17 cellular contexts compared by ENCODE assay signal in the genomic region with DNA sequence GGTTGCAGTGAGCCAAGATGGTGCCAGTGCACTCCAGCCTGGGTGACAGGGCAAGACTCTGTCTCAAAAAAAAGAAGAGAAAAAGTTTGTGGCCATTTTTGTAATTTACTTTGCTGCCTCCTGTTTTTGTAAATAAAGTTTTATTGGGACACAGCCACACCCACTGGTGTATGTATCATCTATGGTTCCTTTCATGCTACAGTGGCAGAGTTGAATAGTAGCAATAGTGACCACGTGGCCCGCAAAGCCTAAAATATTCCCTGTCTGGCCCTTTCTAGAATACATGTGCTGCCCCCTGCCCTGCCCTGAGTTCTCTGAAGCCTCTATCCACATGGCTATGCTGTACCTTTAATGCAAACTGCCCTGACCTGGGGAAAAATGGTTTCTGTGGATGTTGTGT.
DNase-seq lines count a peak whose midpoint lies in the region; ATAC-seq and TF ChIP-seq lines count a peak whose summit lies in the region.
"Had no signal": no experiment of that assay in that cellular context is flagged by ENCODE, and none has a peak within 500 bp of the region (broad histone marks: within the 10 kb centered on the region; RNA-seq: fewer than 3 reads in every experiment).

No MANE protein-coding gene starts in this region.

- BruUV-seq in PC-3 (replicated peaks; lab: Mats Ljungman, UMichigan) = no TSS peak

- no peaks in the 10 kb centered on the region for H3K9me3 ChIP-seq in PC-3 (ENCODE audit: low read length)
- no peaks in the 10 kb centered on the region for H3K9me3 ChIP-seq in left ventricle myocardium inferior (replicated peaks)
- H3K9me3 ChIP-seq: BLaER1, Caco-2 had no signal

- intact Hi-C loops in PC-3 (cut with micrococcal nuclease) (no loop called here), left ventricle myocardium inferior (cut with micrococcal nuclease) (no loop called here)

- no peak overlapping the region for H3K4me3 Mint-ChIP-seq in GM23338
- H3K4me3 Mint-ChIP-seq: B cell; CD4-positive, CD25-positive, alpha-beta regulatory T cell; CD8-positive, alpha-beta T cell; H9 had no signal

- H3K36me3 Mint-ChIP-seq in GM23338 (ENCODE audit: low read depth) = no peaks in the 10 kb centered on the region
- H3K36me3 Mint-ChIP-seq: CD4-positive, CD25-positive, alpha-beta regulatory T cell; CD8-positive, alpha-beta T cell had no signal

- H3K4me3 ChIP-seq in GM23338 = no peak overlapping the region
- H3K4me3 ChIP-seq in PC-3 (ENCODE audit: low read length) = no peak overlapping the region
- H3K4me3 ChIP-seq in left ventricle myocardium inferior = no peak overlapping the region
- H3K4me3 ChIP-seq: BLaER1, GM23248 had no signal

- H3K27ac Mint-ChIP-seq in GM23338 = no peak overlapping the region
- H3K27ac Mint-ChIP-seq: B cell; CD4-positive, CD25-positive, alpha-beta regulatory T cell; CD8-positive, alpha-beta T cell; H9 had no signal

- H3K9me2 ChIP-seq in GM23338 (ENCODE audit: insufficient read depth) (no peaks in the 10 kb centered on the region), PC-3 (replicated peaks; ENCODE audit: low read length) (no peaks in the 10 kb centered on the region)

- POLR2A ChIA-PET in PC-3 (lab: Charles Lee; ENCODE audit: unreplicated experiment) = no interaction called here

- H3K4me1 ChIP-seq in GM23338 (ENCODE audit: insufficient read depth) (no peaks in the 10 kb centered on the region), PC-3 (ENCODE audit: insufficient read depth, low read length) (no peaks in the 10 kb centered on the region), left ventricle myocardium inferior (no peaks in the 10 kb centered on the region)
- H3K4me1 ChIP-seq: BLaER1, Caco-2 had no signal

- H3K36me3 ChIP-seq in GM23338 (ENCODE audit: insufficient read depth) (no peaks in the 10 kb centered on the region), PC-3 (ENCODE audit: low read depth, low read length) (no peaks in the 10 kb centered on the region), left ventricle myocardium inferior (no peaks in the 10 kb centered on the region)
- H3K36me3 ChIP-seq: BLaER1 had no signal

- ATAC-seq in GM23338 = no peak
- no peak for ATAC-seq in PC-3
- peak; percentile 64 for ATAC-seq in esophagus mucosa
- no peak for ATAC-seq in HG02840 (IDR thresholded peaks at IDR 0.05; ENCODE audit: low FRiP score, unreplicated experiment)
- ATAC-seq: CD8-positive, alpha-beta T cell; HCT116 had no signal

- H3K27me3 ChIP-seq in GM23338 (ENCODE audit: insufficient read depth) (no peaks in the 10 kb centered on the region), PC-3 (ENCODE audit: low read length) (no peaks in the 10 kb centered on the region), left ventricle myocardium inferior (ENCODE audit: low read depth) (no peaks in the 10 kb centered on the region)
- H3K27me3 ChIP-seq: BLaER1 had no signal

- H3K79me2 ChIP-seq in GM23338 (replicated peaks; ENCODE audit: insufficient read depth) (no peaks in the 10 kb centered on the region), PC-3 (ENCODE audit: low read length) (no peaks in the 10 kb centered on the region)

- H3K4me1 Mint-ChIP-seq in GM23338 = peaks cover 4% of the 10 kb centered on the region; the same call in 2 of the 3 replicates
- H3K4me1 Mint-ChIP-seq: B cell; CD4-positive, CD25-positive, alpha-beta regulatory T cell had no signal

- no peaks in the 10 kb centered on the region for H4K20me1 ChIP-seq in GM23338 (replicated peaks; ENCODE audit: insufficient read depth)
- no peaks in the 10 kb centered on the region for H4K20me1 ChIP-seq in PC-3 (ENCODE audit: low read length)
- H4K20me1 ChIP-seq: BLaER1 had no signal

- peaks cover 2% of the 10 kb centered on the region for H3K27me3 Mint-ChIP-seq in GM23338 (ENCODE audit: insufficient read depth, low read depth, poor library complexity)

- H3K4me2 ChIP-seq in GM23338 = no peak overlapping the region
- no peak overlapping the region for H3K4me2 ChIP-seq in PC-3 (ENCODE audit: low read length)
- H3K4me2 ChIP-seq: BLaER1 had no signal

- CTCF ChIA-PET in PC-3 (lab: Charles Lee) = no interaction called here

- no peak overlapping the region for H3K27ac ChIP-seq in GM23338 (ENCODE audit: low read depth)
- H3K27ac ChIP-seq in PC-3 (ENCODE audit: low read length) = no peak overlapping the region
- no peak overlapping the region for H3K27ac ChIP-seq in left ventricle myocardium inferior (replicated peaks)
- H3K27ac ChIP-seq in caudate nucleus (ENCODE audit: low read depth, low read length) = no peak overlapping the region
- H3K27ac ChIP-seq: BLaER1, C4-2B, GM23248 had no signal

- TF ChIP-seq CTCF in GM23338 (conservative IDR thresholded peaks at IDR 0.05; ENCODE audit: low read depth in 2 of 2) = no peak
- no peak for TF ChIP-seq CTCF in PC-3 (conservative IDR thresholded peaks at IDR 0.05; ENCODE audit: low read depth, low read length)
- TF ChIP-seq CTCF in left ventricle myocardium inferior (IDR thresholded peaks at IDR 0.05; ENCODE audit: borderline replicate concordance) = no peak

- DNase-seq in GM23338 (ENCODE audit: low spot score) = no peak
- DNase-seq in PC-3 = peak; percentile 6
- DNase-seq in left ventricle myocardium inferior = no peak
- no peak for DNase-seq in caudate nucleus (lab: John Stamatoyannopoulos, UW)
- DNase-seq: Caco-2; CD4-positive, CD25-positive, alpha-beta regulatory T cell; CD8-positive, alpha-beta T cell; DMS153; DND-41; GM23248; H9 had no signal

- H3K9ac ChIP-seq in PC-3 (ENCODE audit: low read length) = no peak overlapping the region
- H3K9ac ChIP-seq: BLaER1, GM23248 had no signal

- H2AFZ ChIP-seq in GM23338 (peak overlapping the region; percentile 52), PC-3 (ENCODE audit: low read length) (no peak overlapping the region)
- H2AFZ ChIP-seq: GM23248 had no signal

- H3K9me3 Mint-ChIP-seq in GM23338 = no peaks in the 10 kb centered on the region
- H3K9me3 Mint-ChIP-seq: CD8-positive, alpha-beta T cell; H9 had no signal

- no peaks in the 10 kb centered on the region for H3F3A ChIP-seq in GM23338 (replicated peaks; ENCODE audit: low read depth)
- H3F3A ChIP-seq in PC-3 (ENCODE audit: low read length, unreplicated experiment) = no peaks in the 10 kb centered on the region

TF ChIP-seq in GM23338, 12 proteins besides CTCF, POLR2A, EP300 and RAD21 (continues in another document):
- TF ChIP-seq, protein P1, sequence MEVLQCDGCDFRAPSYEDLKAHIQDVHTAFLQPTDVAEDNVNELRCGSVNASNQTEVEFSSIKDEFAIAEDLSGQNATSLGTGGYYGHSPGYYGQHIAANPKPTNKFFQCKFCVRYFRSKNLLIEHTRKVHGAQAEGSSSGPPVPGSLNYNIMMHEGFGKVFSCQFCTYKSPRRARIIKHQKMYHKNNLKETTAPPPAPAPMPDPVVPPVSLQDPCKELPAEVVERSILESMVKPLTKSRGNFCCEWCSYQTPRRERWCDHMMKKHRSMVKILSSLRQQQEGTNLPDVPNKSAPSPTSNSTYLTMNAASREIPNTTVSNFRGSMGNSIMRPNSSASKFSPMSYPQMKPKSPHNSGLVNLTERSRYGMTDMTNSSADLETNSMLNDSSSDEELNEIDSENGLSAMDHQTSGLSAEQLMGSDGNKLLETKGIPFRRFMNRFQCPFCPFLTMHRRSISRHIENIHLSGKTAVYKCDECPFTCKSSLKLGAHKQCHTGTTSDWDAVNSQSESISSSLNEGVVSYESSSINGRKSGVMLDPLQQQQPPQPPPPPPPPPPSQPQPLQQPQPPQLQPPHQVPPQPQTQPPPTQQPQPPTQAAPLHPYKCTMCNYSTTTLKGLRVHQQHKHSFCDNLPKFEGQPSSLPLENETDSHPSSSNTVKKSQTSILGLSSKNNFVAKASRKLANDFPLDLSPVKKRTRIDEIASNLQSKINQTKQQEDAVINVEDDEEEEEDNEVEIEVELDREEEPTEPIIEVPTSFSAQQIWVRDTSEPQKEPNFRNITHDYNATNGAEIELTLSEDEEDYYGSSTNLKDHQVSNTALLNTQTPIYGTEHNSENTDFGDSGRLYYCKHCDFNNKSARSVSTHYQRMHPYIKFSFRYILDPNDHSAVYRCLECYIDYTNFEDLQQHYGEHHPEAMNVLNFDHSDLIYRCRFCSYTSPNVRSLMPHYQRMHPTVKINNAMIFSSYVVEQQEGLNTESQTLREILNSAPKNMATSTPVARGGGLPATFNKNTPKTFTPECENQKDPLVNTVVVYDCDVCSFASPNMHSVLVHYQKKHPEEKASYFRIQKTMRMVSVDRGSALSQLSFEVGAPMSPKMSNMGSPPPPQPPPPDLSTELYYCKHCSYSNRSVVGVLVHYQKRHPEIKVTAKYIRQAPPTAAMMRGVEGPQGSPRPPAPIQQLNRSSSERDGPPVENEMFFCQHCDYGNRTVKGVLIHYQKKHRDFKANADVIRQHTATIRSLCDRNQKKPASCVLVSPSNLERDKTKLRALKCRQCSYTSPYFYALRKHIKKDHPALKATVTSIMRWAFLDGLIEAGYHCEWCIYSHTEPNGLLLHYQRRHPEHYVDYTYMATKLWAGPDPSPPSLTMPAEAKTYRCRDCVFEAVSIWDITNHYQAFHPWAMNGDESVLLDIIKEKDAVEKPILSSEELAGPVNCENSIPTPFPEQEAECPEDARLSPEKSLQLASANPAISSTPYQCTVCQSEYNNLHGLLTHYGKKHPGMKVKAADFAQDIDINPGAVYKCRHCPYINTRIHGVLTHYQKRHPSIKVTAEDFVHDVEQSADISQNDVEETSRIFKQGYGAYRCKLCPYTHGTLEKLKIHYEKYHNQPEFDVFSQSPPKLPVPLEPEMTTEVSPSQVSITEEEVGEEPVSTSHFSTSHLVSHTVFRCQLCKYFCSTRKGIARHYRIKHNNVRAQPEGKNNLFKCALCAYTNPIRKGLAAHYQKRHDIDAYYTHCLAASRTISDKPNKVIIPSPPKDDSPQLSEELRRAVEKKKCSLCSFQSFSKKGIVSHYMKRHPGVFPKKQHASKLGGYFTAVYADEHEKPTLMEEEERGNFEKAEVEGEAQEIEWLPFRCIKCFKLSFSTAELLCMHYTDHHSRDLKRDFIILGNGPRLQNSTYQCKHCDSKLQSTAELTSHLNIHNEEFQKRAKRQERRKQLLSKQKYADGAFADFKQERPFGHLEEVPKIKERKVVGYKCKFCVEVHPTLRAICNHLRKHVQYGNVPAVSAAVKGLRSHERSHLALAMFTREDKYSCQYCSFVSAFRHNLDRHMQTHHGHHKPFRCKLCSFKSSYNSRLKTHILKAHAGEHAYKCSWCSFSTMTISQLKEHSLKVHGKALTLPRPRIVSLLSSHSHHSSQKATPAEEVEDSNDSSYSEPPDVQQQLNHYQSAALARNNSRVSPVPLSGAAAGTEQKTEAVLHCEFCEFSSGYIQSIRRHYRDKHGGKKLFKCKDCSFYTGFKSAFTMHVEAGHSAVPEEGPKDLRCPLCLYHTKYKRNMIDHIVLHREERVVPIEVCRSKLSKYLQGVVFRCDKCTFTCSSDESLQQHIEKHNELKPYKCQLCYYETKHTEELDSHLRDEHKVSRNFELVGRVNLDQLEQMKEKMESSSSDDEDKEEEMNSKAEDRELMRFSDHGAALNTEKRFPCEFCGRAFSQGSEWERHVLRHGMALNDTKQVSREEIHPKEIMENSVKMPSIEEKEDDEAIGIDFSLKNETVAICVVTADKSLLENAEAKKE (CRISPR knock-in tag; IDR thresholded peaks at IDR 0.05) = no peak
